ENCODE assay signal across 7 cellular contexts in genomic region chr15:75347222-75348033, GRCh38. TPM values are rescaled to one million over a fixed set of nuclear protein-coding genes. Genes with fewer than 3 reads are reported as not detected.
DNase-seq lines count a peak whose midpoint lies in the region; ATAC-seq and TF ChIP-seq lines count a peak whose summit lies in the region.

No MANE protein-coding gene starts in this region.

- peaks cover 5% of the 10 kb centered on the region for H3K27me3 Mint-ChIP-seq in activated CD4-positive, alpha-beta T cell treated with anti-CD3 and anti-CD28 coated beads for 36 hours
- peaks cover 62% of the 10 kb centered on the region for H3K27me3 Mint-ChIP-seq in dendritic cell treated with granulocyte-macrophage colony-stimulating factor and Interleukin-4, amounts not matched to agents 40 ng/mL and 50 ng/mL, for 4 days

- H3K36me3 Mint-ChIP-seq in activated CD4-positive, alpha-beta T cell treated with anti-CD3 and anti-CD28 coated beads for 36 hours (ENCODE audit: low read depth): peaks cover 12% of the 10 kb centered on the region
- H3K36me3 Mint-ChIP-seq in dendritic cell treated with granulocyte-macrophage colony-stimulating factor and Interleukin-4, amounts not matched to agents 40 ng/mL and 50 ng/mL, for 4 days (ENCODE audit: low read depth): peaks cover 18% of the 10 kb centered on the region

- peak overlapping the region; percentile 5 for H3K27ac Mint-ChIP-seq in activated CD4-positive, alpha-beta T cell treated with anti-CD3 and anti-CD28 coated beads for 36 hours
- peak overlapping the region; percentile 80 for H3K27ac Mint-ChIP-seq in dendritic cell treated with granulocyte-macrophage colony-stimulating factor and Interleukin-4, amounts not matched to agents 40 ng/mL and 50 ng/mL, for 4 days

- H3K9me3 ChIP-seq in HUES64 (ENCODE audit: insufficient read depth, low read depth, low read length) (no peaks in the 10 kb centered on the region), lower lobe of right lung (no peaks in the 10 kb centered on the region)

- peak overlapping the region; percentile 70 for H3K4me3 Mint-ChIP-seq in activated CD4-positive, alpha-beta T cell treated with anti-CD3 and anti-CD28 coated beads for 36 hours
- peak overlapping the region; percentile 93 for H3K4me3 Mint-ChIP-seq in dendritic cell treated with granulocyte-macrophage colony-stimulating factor and Interleukin-4, amounts not matched to agents 40 ng/mL and 50 ng/mL, for 4 days

- intact Hi-C loops in activated CD4-positive, alpha-beta T cell treated with anti-CD3 and anti-CD28 coated beads for 36 hours (cut with DNase I, micrococcal nuclease): loop anchor here in 1 of 2 experiments (1.0 kb wide), 1 partner anchor 21 kb away; the partner anchor contains the start of gene MAN2C1
- intact Hi-C loops in dendritic cell treated with granulocyte-macrophage colony-stimulating factor and Interleukin-4, amounts not matched to agents 40 ng/mL and 50 ng/mL, for 4 days (cut with micrococcal nuclease): no loop called here
- intact Hi-C loops in lower lobe of right lung (cut with DNase I): no loop called here

- POLR2A ChIA-PET in activated CD4-positive, alpha-beta T cell treated with anti-CD3 and anti-CD28 coated beads for 36 hours (lab: Charles Lee): interaction anchor here (1.0 to 2.4 kb wide), 2 partner anchors 10 to 20 kb away, joined by 3 to 8 read pairs; partner anchors contain the start of gene MAN2C1

- H3K27ac ChIP-seq in HUES64 (ENCODE audit: low read depth, low read length) (no peak overlapping the region), lower lobe of right lung (peak overlapping the region; percentile 81)

- H3K36me3 ChIP-seq in HUES64 (ENCODE audit: insufficient read depth, low read length) (no peaks in the 10 kb centered on the region), lower lobe of right lung (no peaks in the 10 kb centered on the region)

- H3K4me1 Mint-ChIP-seq in activated CD4-positive, alpha-beta T cell treated with anti-CD3 and anti-CD28 coated beads for 36 hours: peaks cover 32% of the 10 kb centered on the region
- H3K4me1 Mint-ChIP-seq in dendritic cell treated with granulocyte-macrophage colony-stimulating factor and Interleukin-4, amounts not matched to agents 40 ng/mL and 50 ng/mL, for 4 days (ENCODE audit: low read depth): peaks cover 40% of the 10 kb centered on the region

- under 1% methylated on average over 65 of the region's 65 CpGs for WGBS in HUES64

- ATAC-seq in GM18867 (IDR thresholded peaks at IDR 0.05; ENCODE audit: unreplicated experiment): peak; percentile 60
- ATAC-seq in activated CD4-positive, alpha-beta T cell treated with anti-CD3 and anti-CD28 coated beads for 36 hours: peak; percentile 57
- peak; percentile 85 to 89 for ATAC-seq in lower lobe of right lung
- ATAC-seq in HG03025 (IDR thresholded peaks at IDR 0.05; ENCODE audit: low FRiP score, unreplicated experiment): no peak

- peaks cover 4% of the 10 kb centered on the region for H3K9me3 Mint-ChIP-seq in activated CD4-positive, alpha-beta T cell treated with anti-CD3 and anti-CD28 coated beads for 36 hours (ENCODE audit: low read depth)
- H3K9me3 Mint-ChIP-seq in dendritic cell treated with granulocyte-macrophage colony-stimulating factor and Interleukin-4, amounts not matched to agents 40 ng/mL and 50 ng/mL, for 4 days: peaks cover 7% of the 10 kb centered on the region

- peaks cover 45% of the 10 kb centered on the region for H3K27me3 ChIP-seq in HUES64 (ENCODE audit: insufficient read depth, low read length)
- H3K27me3 ChIP-seq in lower lobe of right lung (ENCODE audit: low read depth): no peaks in the 10 kb centered on the region

- H3K9ac ChIP-seq in HUES64 (ENCODE audit: low read depth, low read length): peak overlapping the region; percentile 69

- DNase-seq in activated CD4-positive, alpha-beta T cell treated with anti-CD3 and anti-CD28 coated beads for 36 hours: peak; percentile 72
- peak; percentile 79 for DNase-seq in lower lobe of right lung
- DNase-seq in stimulated activated CD8-positive, alpha-beta memory T cell treated with anti-CD3 and anti-CD28 coated beads, Interleukin-15, amount 100 ng/mL, for 4 hours (ENCODE audit: low read depth in 2 of 2): peak; percentile 26 to 35

- CTCF ChIA-PET in activated CD4-positive, alpha-beta T cell treated with anti-CD3 and anti-CD28 coated beads for 36 hours (lab: Charles Lee): interaction anchor here (0.7 kb wide), 1 partner anchor 58 kb away, joined by 3 read pairs; no protein-coding TSS in a partner anchor

- H3K4me1 ChIP-seq in HUES64 (ENCODE audit: insufficient read depth, low read length): no peaks in the 10 kb centered on the region
- H3K4me1 ChIP-seq in lower lobe of right lung: peaks cover 28% of the 10 kb centered on the region

- H3K4me3 ChIP-seq in HUES64 (ENCODE audit: low read length): peak overlapping the region; percentile 83
- peak overlapping the region; percentile 90 for H3K4me3 ChIP-seq in lower lobe of right lung

- no peak for TF ChIP-seq CTCF in lower lobe of right lung (IDR thresholded peaks at IDR 0.05)

RNA-seq across cellular contexts. Expression of gene NEIL1, which starts 0.6 kb away (rescaled TPM):
- 4.0 TPM for polyA plus RNA-seq in HUES64 (2013, experiment 1 of 2)
- polyA plus RNA-seq in HUES64 (2013, experiment 2 of 2): 6.5 TPM
- total RNA-seq in activated CD4-positive, alpha-beta T cell treated with anti-CD3 and anti-CD28 coated beads for 36 hours: 1 to 10 TPM; 6.5 to 6.9 TPM
- 43.7 TPM for total RNA-seq in lower lobe of right lung

RNA-seq across cellular contexts. Expression of gene COMMD4, which starts 11.6 kb away (rescaled TPM):
- 104 TPM for polyA plus RNA-seq in HUES64 (2013, experiment 1 of 2)
- polyA plus RNA-seq in HUES64 (2013, experiment 2 of 2): 94.5 TPM
- total RNA-seq in activated CD4-positive, alpha-beta T cell treated with anti-CD3 and anti-CD28 coated beads for 36 hours: 10 to 100 TPM; 47.1 to 67.8 TPM
- 59.0 TPM for total RNA-seq in lower lobe of right lung

RNA-seq across cellular contexts. Expression of gene MAN2C1, which starts 21.0 kb away (rescaled TPM):
- 31.9 TPM for polyA plus RNA-seq in HUES64 (2013, experiment 1 of 2)
- 40.3 TPM for polyA plus RNA-seq in HUES64 (2013, experiment 2 of 2)
- 100 to 1,000 TPM; 119 to 181 TPM for total RNA-seq in activated CD4-positive, alpha-beta T cell treated with anti-CD3 and anti-CD28 coated beads for 36 hours
- 208 TPM for total RNA-seq in lower lobe of right lung
